Comparison of ENCODE assay signal across 17 cellular contexts in genomic region chr1:157124855-157125254, GRCh38. TPM values are rescaled to one million over a fixed set of nuclear protein-coding genes. Genes with fewer than 3 reads are reported as not detected.
A peak's percentile ranks its signal among the peaks of the same experiment; 100 is the strongest.
DNase-seq lines count a peak whose midpoint lies in the region; ATAC-seq and TF ChIP-seq lines count a peak whose summit lies in the region.
"Had no signal": no experiment of that assay in that cellular context is flagged by ENCODE, and none has a peak within 500 bp of the region (broad histone marks: within the 10 kb centered on the region; RNA-seq: fewer than 3 reads in every experiment).

No MANE protein-coding gene starts in this region.

- peak; percentile 50; the same call in 1 of the 2 replicates for ATAC-seq in HCT116
- peak; percentile 39 for ATAC-seq in T-helper 17 cell
- no peak for ATAC-seq in mucosa of descending colon

- no peak overlapping the region for H3K4me2 ChIP-seq in HCT116 (ENCODE audit: low read length)
- H3K4me2 ChIP-seq: neural progenitor cell had no signal

- peaks cover 28 to 32% of the 10 kb centered on the region in 2 experiments; a peak in 3 of 4 replicates for H3K36me3 ChIP-seq in HCT116 (ENCODE audit: control insufficient read depth in 1 of 2, insufficient read depth in 2 of 2, low read length in 2 of 2)
- H3K36me3 ChIP-seq in mucosa of descending colon (ENCODE audit: low read depth): peaks cover 11% of the 10 kb centered on the region
- H3K36me3 ChIP-seq: neural progenitor cell had no signal

- H3K27me3 ChIP-seq in HCT116 (ENCODE audit: insufficient read depth, low read length): no peaks in the 10 kb centered on the region
- H3K27me3 ChIP-seq: neural progenitor cell had no signal

- H3K27ac Mint-ChIP-seq in T-helper 17 cell: peak overlapping the region; percentile 14
- H3K27ac Mint-ChIP-seq: neural progenitor cell had no signal

- no peaks in the 10 kb centered on the region for H3K9me2 ChIP-seq in HCT116 (ENCODE audit: insufficient read depth)

- H3K27me3 Mint-ChIP-seq in T-helper 17 cell: no peaks in the 10 kb centered on the region
- H3K27me3 Mint-ChIP-seq: activated naive CD4-positive, alpha-beta T cell treated with anti-CD3 and anti-CD28 coated beads, Interleukin-2, amount 50 U/mL, for 24 hours; CD4-positive, CD25-positive, alpha-beta regulatory T cell had no signal

- no peak overlapping the region for H3K27ac ChIP-seq in HCT116 (ENCODE audit: low read depth, low read length)
- H3K27ac ChIP-seq: neural progenitor cell, thoracic aorta had no signal

- H3K79me2 ChIP-seq in HCT116 (ENCODE audit: insufficient read depth, low read length): no peaks in the 10 kb centered on the region; the same call in 1 of the 2 replicates

- no peaks in the 10 kb centered on the region for H3K9me3 ChIP-seq in HCT116 (ENCODE audit: control insufficient read depth in 1 of 2, insufficient read depth in 1 of 2, low read depth in 1 of 2, low read length in 2 of 2)
- H3K9me3 ChIP-seq in T-helper 17 cell (ENCODE audit: control insufficient read depth, low read length, poor library complexity, severe bottlenecking): no peaks in the 10 kb centered on the region
- H3K9me3 ChIP-seq in mucosa of descending colon: no peaks in the 10 kb centered on the region
- H3K9me3 ChIP-seq: thoracic aorta had no signal

- no TSS peak for BruUV-seq in HCT116 (replicated peaks; lab: Mats Ljungman, UMichigan)

- peaks cover 30% of the 10 kb centered on the region for H3K4me1 Mint-ChIP-seq in T-helper 17 cell
- H3K4me1 Mint-ChIP-seq: neural progenitor cell had no signal

- TF ChIP-seq RAD21 in HCT116 (IDR thresholded peaks at IDR 0.05; ENCODE audit: low read depth): no peak

- RAD21 ChIA-PET in HCT116 (lab: Charles Lee; ENCODE audit: low non-redundant PET in 1 of 2, low total read pairs in 2 of 2, uncharacterized antibody in 2 of 2, unreplicated experiment in 2 of 2): no interaction called here

- H3K4me3 ChIP-seq in HCT116 (replicated peaks in 1 of 2; ENCODE audit: low read depth in 1 of 2, low read length in 2 of 2): no peak overlapping the region
- no peak overlapping the region for H3K4me3 ChIP-seq in mucosa of descending colon
- H3K4me3 ChIP-seq: neural progenitor cell, thoracic aorta had no signal

- CTCF ChIA-PET in HCT116 (lab: Charles Lee): no interaction called here

- DNase-seq in ELR (ENCODE audit: low read depth): peak; percentile 37
- no peak for DNase-seq in HCT116 (ENCODE audit: low read depth, low spot score)
- DNase-seq in T-helper 17 cell: no peak
- DNase-seq in kidney tubule cell (ENCODE audit: low spot score): peak; percentile 7
- DNase-seq in NOMO-1 (lab: John Stamatoyannopoulos, UW; ENCODE audit: unreplicated experiment in 2 of 2): no peak
- DNase-seq in mucosa of descending colon: no peak
- DNase-seq in germinal center (ENCODE audit: low spot score): no peak
- DNase-seq: CD4-positive, CD25-positive, alpha-beta regulatory T cell; effector CD8-positive, alpha-beta T cell; foreskin fibroblast; GF-D8; NCI-H2081; stimulated activated CD4-positive, alpha-beta T cell treated with anti-CD3 and anti-CD28 coated beads, Interleukin-1b, Interleukin-23, amount 100 ng/mL, for 48 hours had no signal

- H3K4me1 ChIP-seq in HCT116 (ENCODE audit: control insufficient read depth in 1 of 2, insufficient read depth in 2 of 2, low read length in 2 of 2) (no peaks in the 10 kb centered on the region), mucosa of descending colon (ENCODE audit: low read depth) (no peaks in the 10 kb centered on the region)
- H3K4me1 ChIP-seq: neural progenitor cell had no signal

- POLR2A ChIA-PET in HCT116 (lab: Charles Lee): no interaction called here

- intact Hi-C loops in HCT116 (cut with micrococcal nuclease): no loop called here
- intact Hi-C loops in mucosa of descending colon (cut with DNase I, micrococcal nuclease): no loop called here

- no peak overlapping the region for H3K4me3 Mint-ChIP-seq in T-helper 17 cell
- H3K4me3 Mint-ChIP-seq: activated naive CD4-positive, alpha-beta T cell treated with anti-CD3 and anti-CD28 coated beads, Interleukin-2, amount 50 U/mL, for 24 hours; CD4-positive, CD25-positive, alpha-beta regulatory T cell; neural progenitor cell had no signal

- TF ChIP-seq CTCF in HCT116 (IDR thresholded peaks at IDR 0.05 in 2 of 3, conservative IDR thresholded peaks at IDR 0.05 in 1 of 3; ENCODE audit: borderline replicate concordance in 1 of 3, insufficient read depth in 1 of 3, low read depth in 2 of 3, low read length in 2 of 3) (peak in 2 of 3 experiments; percentile 24 to 35; a peak in 3 of 6 replicates), mucosa of descending colon (IDR thresholded peaks at IDR 0.05) (no peak)

- no peak overlapping the region for H2AFZ ChIP-seq in HCT116 (ENCODE audit: low read depth, low read length, poor library complexity, severe bottlenecking)
- H2AFZ ChIP-seq: neural progenitor cell had no signal

- H4K20me1 ChIP-seq in HCT116 (ENCODE audit: insufficient read depth): no peaks in the 10 kb centered on the region; the same call in 1 of the 2 replicates

- H3K9ac ChIP-seq in HCT116 (ENCODE audit: low read length): no peak overlapping the region
- H3K9ac ChIP-seq: neural progenitor cell had no signal

- H3K36me3 Mint-ChIP-seq in T-helper 17 cell (ENCODE audit: low read depth): peaks cover 13% of the 10 kb centered on the region

- TF ChIP-seq POLR2A in HCT116 (IDR thresholded peaks at IDR 0.05; ENCODE audit: borderline replicate concordance, extremely low read depth, insufficient read depth, insufficient read length): no peak

TF ChIP-seq in HCT116, 20 proteins besides CTCF, POLR2A, EP300 and RAD21:
- TF ChIP-seq REST (IDR thresholded peaks at IDR 0.05; ENCODE audit: low read depth) (no peak), SP1 (IDR thresholded peaks at IDR 0.05; ENCODE audit: low read depth) (no peak), POLR2AphosphoS5 (IDR thresholded peaks at IDR 0.05; ENCODE audit: low read depth, low read length) (no peak), MAX (IDR thresholded peaks at IDR 0.05) (no peak), CEBPB (IDR thresholded peaks at IDR 0.05; ENCODE audit: low read depth) (no peak), ZFX (IDR thresholded peaks at IDR 0.05) (no peak), YY1 (IDR thresholded peaks at IDR 0.05; ENCODE audit: extremely low read depth, insufficient replicate concordance, low read depth, low read length) (no peak), FOSL1 (IDR thresholded peaks at IDR 0.05; ENCODE audit: low read depth) (no peak), ZNF274 (IDR thresholded peaks at IDR 0.05; ENCODE audit: low read depth, low read length) (no peak), ATF3 (IDR thresholded peaks at IDR 0.05) (no peak), JUND (IDR thresholded peaks at IDR 0.05) (no peak)

RNA-seq across cellular contexts. Expression of gene ETV3, which starts 13.3 kb away (rescaled TPM):
- 21.2 TPM for total RNA-seq in HCT116 (2021; ENCODE audit: unreplicated experiment)
- polyA plus RNA-seq in HCT116 (2012): 10.0 and 11.0 TPM in 2 replicates
- total RNA-seq in T-helper 17 cell: 10 to 100 TPM; 74.0 to 78.2 TPM
- 10 to 100 TPM; 32.6 to 36.3 (median 35.9) TPM for total RNA-seq in mucosa of descending colon

RNA-seq across cellular contexts. Expression of gene ETV3L, which starts 25.2 kb away (rescaled TPM):
- total RNA-seq in HCT116 (2021; ENCODE audit: unreplicated experiment) (not detected), T-helper 17 cell (under 1 TPM in 1 of 2 donors, not detected in 1; 0.15 TPM), mucosa of descending colon (not detected)
- polyA plus RNA-seq in HCT116 (2012): not detected in 2 replicates
- total RNA-seq: CD4-positive, CD25-positive, alpha-beta regulatory T cell; lung microvascular endothelial cell; thoracic aorta had no signal
- polyA plus RNA-seq: CD4-positive, CD25-positive, alpha-beta regulatory T cell had no signal

Comparison
In these comparisons a context has a peak if more than half of its experiments do, and no peak if none do; other contexts are left out.
1. DNase-seq: peak in ELR (single experiment) and kidney tubule cell (single experiment); none in HCT116 (single experiment), T-helper 17 cell (0 of 3), NOMO-1 (0 of 2), mucosa of descending colon (0 of 3) and germinal center (single experiment).